ENCODE assay signal across 33 cellular contexts in genomic region chrX:150223176-150224015, GRCh38.
"Had no signal": no experiment of that assay in that cellular context is flagged by ENCODE, and none has a peak within 500 bp of the region (broad histone marks: within the 10 kb centered on the region; RNA-seq: fewer than 3 reads in every experiment).

No MANE protein-coding gene starts in this region.

- H3K36me3 ChIP-seq: brain microvascular endothelial cell, esophagus squamous epithelium, gastroesophageal sphincter, WERI-Rb-1 had no signal

- H3K4me1 Mint-ChIP-seq: activated B cell treated with CpG ODN at 0.5 μM for 24 hours; activated T-helper 17 cell treated with anti-CD3 and anti-CD28 coated beads, Interleukin-2, amount 50 U/mL, for 72 hours; central memory CD8-positive, alpha-beta T cell; T-helper 17 cell had no signal

- H3K4me3 ChIP-seq: esophagus squamous epithelium, gastroesophageal sphincter had no signal

- DNase-seq: activated B cell treated with CpG ODN at 0.5 μM for 24 hours; activated CD4-positive, alpha-beta memory T cell treated with anti-CD3 and anti-CD28 coated beads for 36 hours; activated CD4-positive, alpha-beta T cell treated with anti-CD3 and anti-CD28 coated beads for 48 hours; activated CD4-positive, alpha-beta T cell treated with anti-CD3 and anti-CD28 coated beads, Interleukin-2, amount 50 U/mL, for 1 hour; activated CD8-positive, alpha-beta T cell treated with anti-CD3 and anti-CD28 coated beads, Interleukin-2, amount 10 ng/mL, durations not matched to agents 7 days and 5 days; activated effector memory CD4-positive, alpha-beta T cell treated with Interleukin-2 at 50 U/mL for 16 hours; activated gamma-delta T cell treated with Interleukin-2 at 50 U/mL for 16 hours; activated naive CD4-positive, alpha-beta T cell treated with anti-CD3 and anti-CD28 coated beads, Interleukin-2, amount 50 U/mL, for 16 hours; activated naive CD4-positive, alpha-beta T cell treated with Interleukin-2 at 50 U/mL for 16 hours; activated T-cell treated with anti-CD3 and anti-CD28 coated beads, Interleukin-2, amount 50 U/mL, for 4 hours; amniotic stem cell; anterior cingulate cortex; brain microvascular endothelial cell; cortex of kidney; dermis blood vessel endothelial cell; effector CD8-positive, alpha-beta T cell; esophagus squamous epithelium; foreskin melanocyte; SW 1271; T-helper 1 cell; T-helper 17 cell; T1000; WERI-Rb-1 had no signal

- H3K9me3 Mint-ChIP-seq: activated B cell treated with CpG ODN at 0.5 μM for 24 hours; activated CD4-positive, alpha-beta memory T cell treated with anti-CD3 and anti-CD28 coated beads for 36 hours; activated T-cell treated with anti-CD3 and anti-CD28 coated beads, Interleukin-2, amount 50 U/mL, for 4 hours; activated T-helper 17 cell treated with anti-CD3 and anti-CD28 coated beads, Interleukin-2, amount 50 U/mL, for 72 hours; central memory CD8-positive, alpha-beta T cell; T-helper 2 cell treated with Interferon-gamma antibody and Interleukin-4, amounts not matched to agents 5 μg/mL and 100 μg/mL, for 36 hours had no signal

- ATAC-seq: activated CD4-positive, CD25-positive, alpha-beta regulatory T cell treated with anti-CD3 and anti-CD28 coated beads, Interleukin-2, amount 50 U/mL, for 24 hours; activated CD8-positive, alpha-beta T cell treated with anti-CD3 and anti-CD28 coated beads, Interleukin-2, amount 10 ng/mL, durations not matched to agents 7 days and 5 days; activated T-cell treated with anti-CD3 and anti-CD28 coated beads, Interleukin-2, amount 50 U/mL, for 4 hours; activated T-helper 17 cell treated with anti-CD3 and anti-CD28 coated beads, Interleukin-2, amount 50 U/mL, for 72 hours; gastroesophageal sphincter; T-helper 17 cell had no signal

- H3K27me3 ChIP-seq: brain microvascular endothelial cell, esophagus squamous epithelium, gastroesophageal sphincter had no signal

- H3K27ac ChIP-seq: brain microvascular endothelial cell, epithelial cell of prostate, esophagus squamous epithelium, gastroesophageal sphincter, WERI-Rb-1 had no signal

- H3K27me3 Mint-ChIP-seq: activated CD4-positive, alpha-beta memory T cell treated with anti-CD3 and anti-CD28 coated beads for 36 hours; activated naive CD8-positive, alpha-beta T cell; T-helper 17 cell had no signal

- FAIRE-seq: bronchial epithelial cell, endometrium, endothelial cell of umbilical vein had no signal

- H3K36me3 Mint-ChIP-seq: activated CD4-positive, alpha-beta memory T cell treated with anti-CD3 and anti-CD28 coated beads for 36 hours; activated naive CD8-positive, alpha-beta T cell had no signal

- H3K9me3 ChIP-seq: esophagus squamous epithelium, gastroesophageal sphincter had no signal

- H3K4me1 ChIP-seq: esophagus squamous epithelium, gastroesophageal sphincter had no signal

- H3K27ac Mint-ChIP-seq: activated B cell treated with CpG ODN at 0.5 μM for 24 hours; activated CD4-positive, alpha-beta memory T cell treated with anti-CD3 and anti-CD28 coated beads for 36 hours; activated CD8-positive, alpha-beta T cell treated with anti-CD3 and anti-CD28 coated beads, Interleukin-2, amount 10 ng/mL, durations not matched to agents 7 days and 5 days; activated naive CD8-positive, alpha-beta T cell; activated T-helper 17 cell treated with anti-CD3 and anti-CD28 coated beads, Interleukin-2, amount 50 U/mL, for 72 hours; T-helper 17 cell; T-helper 2 cell treated with Interferon-gamma antibody and Interleukin-4, amounts not matched to agents 5 μg/mL and 100 μg/mL, for 36 hours had no signal

- H3K4me3 Mint-ChIP-seq: activated B cell treated with CpG ODN at 0.5 μM for 24 hours; activated CD4-positive, alpha-beta memory T cell treated with anti-CD3 and anti-CD28 coated beads for 36 hours; activated CD8-positive, alpha-beta T cell treated with anti-CD3 and anti-CD28 coated beads, Interleukin-2, amount 10 ng/mL, durations not matched to agents 7 days and 5 days; activated naive CD8-positive, alpha-beta T cell; activated T-cell treated with anti-CD3 and anti-CD28 coated beads, Interleukin-2, amount 50 U/mL, for 4 hours; activated T-helper 17 cell treated with anti-CD3 and anti-CD28 coated beads, Interleukin-2, amount 50 U/mL, for 72 hours; central memory CD8-positive, alpha-beta T cell; T-helper 17 cell; T-helper 2 cell treated with Interferon-gamma antibody and Interleukin-4, amounts not matched to agents 5 μg/mL and 100 μg/mL, for 36 hours had no signal
